Comparison of ENCODE assay signal across 8 cellular contexts in genomic region chr4:134906404-134907023, GRCh38.
DNase-seq lines count a peak whose midpoint lies in the region; ATAC-seq and TF ChIP-seq lines count a peak whose summit lies in the region.

No MANE protein-coding gene starts in this region.

- H3K4me1 Mint-ChIP-seq in activated T-helper 2 cell treated with anti-CD3 and anti-CD28 coated beads, Interferon-gamma antibody, Interleukin-2, Interleukin-4, amounts not matched to agents 10 μg/mL and 5 μg/mL and 100 μg/mL, durations not matched to agents 14 hours and 24 hours and 36 hours (ENCODE audit: low read depth): no peaks in the 10 kb centered on the region

- intact Hi-C loops in Right ventricle myocardium inferior (cut with DNase I) (no loop called here), uterus (cut with DNase I; ENCODE audit: low total_unique reads) (no loop called here)
- intact Hi-C loops in activated T-helper 2 cell treated with anti-CD3 and anti-CD28 coated beads, Interferon-gamma antibody, Interleukin-2, Interleukin-4, amounts not matched to agents 10 μg/mL and 5 μg/mL and 100 μg/mL, durations not matched to agents 14 hours and 24 hours and 36 hours (cut with micrococcal nuclease): no loop called here

- TF ChIP-seq CTCF in cardiac muscle cell (IDR thresholded peaks at IDR 0.05; ENCODE audit: low read depth, low read length) (peak; percentile 26), foreskin keratinocyte (conservative IDR thresholded peaks at IDR 0.05) (peak; percentile 30), uterus (IDR thresholded peaks at IDR 0.05) (peak in 3 of 4 experiments; percentile 8 to 32 (median 15))

- H3K36me3 ChIP-seq in cardiac muscle cell (no peaks in the 10 kb centered on the region), uterus (no peaks in the 10 kb centered on the region)

- TF ChIP-seq POLR2A in uterus (IDR thresholded peaks at IDR 0.05): no peak

- H3K27ac Mint-ChIP-seq in activated T-helper 2 cell treated with anti-CD3 and anti-CD28 coated beads, Interferon-gamma antibody, Interleukin-2, Interleukin-4, amounts not matched to agents 10 μg/mL and 5 μg/mL and 100 μg/mL, durations not matched to agents 14 hours and 24 hours and 36 hours: no peak overlapping the region

- H3K4me3 ChIP-seq in cardiac muscle cell (no peak overlapping the region), uterus (no peak overlapping the region)

- H3K36me3 Mint-ChIP-seq in activated T-helper 2 cell treated with anti-CD3 and anti-CD28 coated beads, Interferon-gamma antibody, Interleukin-2, Interleukin-4, amounts not matched to agents 10 μg/mL and 5 μg/mL and 100 μg/mL, durations not matched to agents 14 hours and 24 hours and 36 hours (ENCODE audit: low read depth): no peaks in the 10 kb centered on the region

- H3K4me1 ChIP-seq in cardiac muscle cell (ENCODE audit: low read depth) (no peaks in the 10 kb centered on the region), foreskin keratinocyte (no peaks in the 10 kb centered on the region), uterus (no peaks in the 10 kb centered on the region)

- ATAC-seq in Right ventricle myocardium inferior (no peak), foreskin keratinocyte (no peak), GM21360 (IDR thresholded peaks at IDR 0.05; ENCODE audit: unreplicated experiment) (no peak)

- peaks cover 25% of the 10 kb centered on the region for H3K9me3 Mint-ChIP-seq in activated T-helper 2 cell treated with anti-CD3 and anti-CD28 coated beads, Interferon-gamma antibody, Interleukin-2, Interleukin-4, amounts not matched to agents 10 μg/mL and 5 μg/mL and 100 μg/mL, durations not matched to agents 14 hours and 24 hours and 36 hours

- DNase-seq in cardiac muscle cell (ENCODE audit: low read depth in 1 of 2, low spot score in 1 of 2): peak; percentile 12 to 48
- no peak for DNase-seq in Right ventricle myocardium inferior (ENCODE audit: missing footprints)
- peak; percentile 39 for DNase-seq in RKO (ENCODE audit: low spot score)
- DNase-seq in foreskin keratinocyte: peak in 1 of 2 donors; percentile 11
- no peak for DNase-seq in uterus
- no peak for DNase-seq in activated naive CD4-positive, alpha-beta T cell treated with Interleukin-2 at 50 U/mL for 16 hours
- no peak for DNase-seq in activated T-helper 2 cell treated with anti-CD3 and anti-CD28 coated beads, Interferon-gamma antibody, Interleukin-2, Interleukin-4, amounts not matched to agents 10 μg/mL and 5 μg/mL and 100 μg/mL, durations not matched to agents 14 hours and 24 hours and 36 hours (ENCODE audit: low spot score)

- no peaks in the 10 kb centered on the region for H3K27me3 ChIP-seq in cardiac muscle cell
- H3K27me3 ChIP-seq in foreskin keratinocyte: no peaks in the 10 kb centered on the region
- no peaks in the 10 kb centered on the region for H3K27me3 ChIP-seq in uterus

- no peak overlapping the region for H3K4me3 Mint-ChIP-seq in activated T-helper 2 cell treated with anti-CD3 and anti-CD28 coated beads, Interferon-gamma antibody, Interleukin-2, Interleukin-4, amounts not matched to agents 10 μg/mL and 5 μg/mL and 100 μg/mL, durations not matched to agents 14 hours and 24 hours and 36 hours (ENCODE audit: low read depth)

- no peaks in the 10 kb centered on the region for H3K27me3 Mint-ChIP-seq in activated T-helper 2 cell treated with anti-CD3 and anti-CD28 coated beads, Interferon-gamma antibody, Interleukin-2, Interleukin-4, amounts not matched to agents 10 μg/mL and 5 μg/mL and 100 μg/mL, durations not matched to agents 14 hours and 24 hours and 36 hours (ENCODE audit: low read depth)

- H3K9me3 ChIP-seq in cardiac muscle cell (ENCODE audit: low read depth): no peaks in the 10 kb centered on the region
- no peaks in the 10 kb centered on the region for H3K9me3 ChIP-seq in uterus

- H3K27ac ChIP-seq in cardiac muscle cell: no peak overlapping the region
- H3K27ac ChIP-seq in foreskin keratinocyte: no peak overlapping the region
- H3K27ac ChIP-seq in uterus: no peak overlapping the region

Comparison
In these comparisons a context has a peak if more than half of its experiments do, and no peak if none do; other contexts are left out.
1. DNase-seq: peak in cardiac muscle cell (2 of 2) and RKO (single experiment); none in Right ventricle myocardium inferior (single experiment), uterus (0 of 2), activated naive CD4-positive, alpha-beta T cell treated with Interleukin-2 at 50 U/mL for 16 hours (single experiment) and activated T-helper 2 cell treated with anti-CD3 and anti-CD28 coated beads, Interferon-gamma antibody, Interleukin-2, Interleukin-4, amounts not matched to agents 10 μg/mL and 5 μg/mL and 100 μg/mL, durations not matched to agents 14 hours and 24 hours and 36 hours (single experiment).
2. Peak in every context shown above with its lines, with median percentiles within 50 percentile points of each other: CTCF ChIP-seq.